ENCODE assay signal across 17 cellular contexts in the genomic region with DNA sequence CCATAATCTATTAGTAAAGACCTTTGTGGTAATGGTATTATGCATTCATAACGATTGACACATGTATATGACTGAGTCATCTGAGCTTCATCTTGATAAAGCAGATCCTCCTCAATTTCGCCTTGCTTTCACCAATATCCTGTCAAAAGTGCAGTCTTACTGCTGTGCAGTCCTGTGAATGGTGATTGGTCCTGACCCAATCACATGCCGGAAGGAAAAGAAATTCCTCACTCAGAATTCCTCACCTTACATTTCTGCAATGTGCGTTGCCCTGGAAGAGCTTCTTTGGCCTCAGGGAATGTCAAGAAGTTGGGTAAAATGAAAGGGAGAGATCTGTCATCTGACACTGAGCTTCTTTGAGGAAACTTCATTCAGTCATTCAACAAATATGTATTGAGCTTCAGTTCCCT.
DNase-seq lines count a peak whose midpoint lies in the region; ATAC-seq and TF ChIP-seq lines count a peak whose summit lies in the region.
"Had no signal": no experiment of that assay in that cellular context is flagged by ENCODE, and none has a peak within 500 bp of the region (broad histone marks: within the 10 kb centered on the region; RNA-seq: fewer than 3 reads in every experiment).

No MANE protein-coding gene starts in this region.

- H3K9me3 ChIP-seq in GM23248 (ENCODE audit: low read depth): no peaks in the 10 kb centered on the region
- H3K9me3 ChIP-seq: gastroesophageal sphincter had no signal

- H3K4me1 Mint-ChIP-seq in mesothelial cell of epicardium: peaks cover 2% of the 10 kb centered on the region
- H3K4me1 Mint-ChIP-seq: naive thymus-derived CD4-positive, alpha-beta T cell had no signal

- 0 out of 2 replicates have a peak, but pooled peaks cover 3% of the 10 kb centered on the region for H3K36me3 ChIP-seq in GM23248 (ENCODE audit: low read depth)
- H3K36me3 ChIP-seq: gastroesophageal sphincter had no signal

- peaks cover 16% of the 10 kb centered on the region for H3F3A ChIP-seq in GM23248 (ENCODE audit: insufficient read depth)

- no peaks in the 10 kb centered on the region for H3K27me3 ChIP-seq in GM23248 (replicated peaks; ENCODE audit: insufficient read depth)
- H3K27me3 ChIP-seq: gastroesophageal sphincter had no signal

- no peak overlapping the region for H3K4me3 ChIP-seq in GM23248
- H3K4me3 ChIP-seq: gastroesophageal sphincter, lung, skin epidermis had no signal

- TF ChIP-seq CTCF in mesothelial cell of epicardium (IDR thresholded peaks at IDR 0.05; ENCODE audit: unreplicated experiment): no peak

- H3K27me3 Mint-ChIP-seq in mesothelial cell of epicardium (ENCODE audit: low read depth): no peaks in the 10 kb centered on the region

- no peak overlapping the region for H3K4me3 Mint-ChIP-seq in mesothelial cell of epicardium
- H3K4me3 Mint-ChIP-seq: naive thymus-derived CD4-positive, alpha-beta T cell had no signal

- no peaks in the 10 kb centered on the region for H3K36me3 Mint-ChIP-seq in mesothelial cell of epicardium
- H3K36me3 Mint-ChIP-seq: naive thymus-derived CD4-positive, alpha-beta T cell had no signal

- peak; percentile 71 for DNase-seq in GM23248
- DNase-seq in NCI-H226: peak; percentile 91
- DNase-seq in T47D (ENCODE audit: low read depth in 1 of 2, low spot score in 1 of 2): peak; percentile 7 to 84
- no peak for DNase-seq in mesothelial cell of epicardium (ENCODE audit: low spot score in 2 of 2, unreplicated experiment in 2 of 2)
- no peak for DNase-seq in iPS-NIHi11 (ENCODE audit: low spot score)
- DNase-seq in left lobe of liver (ENCODE audit: low spot score): no peak
- DNase-seq in anterior cingulate cortex (lab: John Stamatoyannopoulos, UW): no peak
- DNase-seq: activated effector memory CD4-positive, alpha-beta T cell treated with Interleukin-2 at 50 U/mL for 16 hours; amygdala; Kasumi-1; naive thymus-derived CD4-positive, alpha-beta T cell; stimulated activated CD4-positive, alpha-beta T cell treated with anti-CD3 and anti-CD28 coated beads, Interleukin-4, amount 100 ng/mL, for 24 hours; T-helper 1 cell had no signal

- in situ Hi-C loops in GM23248 (cut with MboI): no loop called here
- in situ Hi-C loops in T47D (cut with HindIII; ENCODE audit: low pct_unique_long_range_greater_than_20kb, low sequenced_read_pairs): no loop called here

- H3K27ac Mint-ChIP-seq in mesothelial cell of epicardium: peak overlapping the region; percentile 18
- H3K27ac Mint-ChIP-seq: naive thymus-derived CD4-positive, alpha-beta T cell had no signal

- no peak overlapping the region for H3K9ac ChIP-seq in GM23248
- H3K9ac ChIP-seq: parathyroid adenoma had no signal

- ATAC-seq in left lobe of liver: no peak
- ATAC-seq: gastroesophageal sphincter; naive thymus-derived CD4-positive, alpha-beta T cell had no signal

- H4K20me1 ChIP-seq in GM23248 (ENCODE audit: insufficient read depth): no peaks in the 10 kb centered on the region

- H3K4me2 ChIP-seq in GM23248 (ENCODE audit: unreplicated experiment): peak overlapping the region; percentile 32

- no peaks in the 10 kb centered on the region for H3K9me2 ChIP-seq in GM23248 (ENCODE audit: insufficient read depth)

- H3K27ac ChIP-seq in GM23248: no peak overlapping the region; the same call in 1 of the 2 replicates
- H3K27ac ChIP-seq: gastroesophageal sphincter, parathyroid adenoma, skin epidermis had no signal

- H3K4me1 ChIP-seq in GM23248 (ENCODE audit: insufficient read depth): peaks cover 19% of the 10 kb centered on the region
- H3K4me1 ChIP-seq: gastroesophageal sphincter, parathyroid adenoma had no signal

- peaks cover 8% of the 10 kb centered on the region for H3K9me3 Mint-ChIP-seq in mesothelial cell of epicardium

- WGBS in GM23248 (ENCODE audit: low coverage in 1 of 2, low lambda C conversion rate in 2 of 2, missing lambda C conversion rate in 2 of 2), 2 experiments: 34 to 38% methylated on average over 4 of the region's 4 CpGs

- H3K79me2 ChIP-seq in GM23248 (ENCODE audit: insufficient read depth): no peaks in the 10 kb centered on the region
- H3K79me2 ChIP-seq: parathyroid adenoma had no signal

- no peak overlapping the region for H2AFZ ChIP-seq in GM23248
- H2AFZ ChIP-seq: parathyroid adenoma had no signal

Comparison
In these comparisons a context has a peak if more than half of its experiments do, and no peak if none do; other contexts are left out.
1. DNase-seq: peak in GM23248 (single experiment), NCI-H226 (single experiment) and T47D (2 of 2); none in mesothelial cell of epicardium (0 of 2), iPS-NIHi11 (single experiment), left lobe of liver (single experiment) and anterior cingulate cortex (0 of 58).